In genomic region chr19:19234220-19234816, GRCh38 we compare ENCODE assay signal across 10 cellular contexts. TPM values are rescaled to one million over a fixed set of nuclear protein-coding genes. Genes with fewer than 3 reads are reported as not detected.
"Had no signal": no experiment of that assay in that cellular context is flagged by ENCODE, and none has a peak within 500 bp of the region (broad histone marks: within the 10 kb centered on the region; RNA-seq: fewer than 3 reads in every experiment).

No MANE protein-coding gene starts in this region.

- H3K4me3 ChIP-seq: GM23338 had no signal

- ATAC-seq: GM23338 had no signal

- DNase-seq: H9, HCEC 1CT, HFFc6, KG1 had no signal

- H3K4me2 ChIP-seq: GM23338 had no signal

- FAIRE-seq: H1, H54, HTR-8/SVneo had no signal

- H2AFZ ChIP-seq: GM23338 had no signal

RNA-seq across cellular contexts. Expression of gene NCAN, which starts 22.6 kb away (rescaled TPM):
- total RNA-seq: HFFc6, HT-29 had no signal
- polyA plus RNA-seq: IgD-negative memory B cell had no signal

RNA-seq across cellular contexts. Expression of gene TM6SF2, which starts 38.8 kb away (rescaled TPM):
- total RNA-seq: HT-29 had no signal
- polyA plus RNA-seq: IgD-negative memory B cell had no signal
